Comparison of ENCODE assay signal across 9 cellular contexts in genomic region chr3:187919535-187919934, GRCh38.
DNase-seq lines count a peak whose midpoint lies in the region; ATAC-seq and TF ChIP-seq lines count a peak whose summit lies in the region.
"Had no signal": no experiment of that assay in that cellular context is flagged by ENCODE, and none has a peak within 500 bp of the region (broad histone marks: within the 10 kb centered on the region; RNA-seq: fewer than 3 reads in every experiment).

No MANE protein-coding gene starts in this region.

- ATAC-seq in GM18517 (IDR thresholded peaks at IDR 0.05; ENCODE audit: unreplicated experiment) = peak; percentile 39
- ATAC-seq in GM21619 (IDR thresholded peaks at IDR 0.05; ENCODE audit: unreplicated experiment) = peak; percentile 40
- ATAC-seq in HG03571 (IDR thresholded peaks at IDR 0.05; ENCODE audit: unreplicated experiment) = peak; percentile 28
- peak; percentile 32 for ATAC-seq in left lung

- H3K27ac Mint-ChIP-seq in Caco-2 (ENCODE audit: unreplicated experiment) = no peak overlapping the region

- peaks cover 0 to 5% of the 10 kb centered on the region in 2 donors for H3K9me3 ChIP-seq in left lung
- no peaks in the 10 kb centered on the region; the same call in 1 of the 2 replicates for H3K9me3 ChIP-seq in Caco-2

- CTCF ChIA-PET in Caco-2 (lab: Charles Lee) = no interaction called here

- no peak overlapping the region for H3K4me3 Mint-ChIP-seq in Caco-2 (ENCODE audit: unreplicated experiment)

- H3K4me3 ChIP-seq in left lung (no peak overlapping the region), Caco-2 (ENCODE audit: low read depth, low read length) (no peak overlapping the region)

- H3K9me3 Mint-ChIP-seq in Caco-2 (ENCODE audit: unreplicated experiment) = no peaks in the 10 kb centered on the region

- no peak for DNase-seq in left lung
- no peak for DNase-seq in Caco-2
- DNase-seq in anterior cingulate cortex (lab: John Stamatoyannopoulos, UW) = no peak
- no peak for DNase-seq in NCI-H526 treated with DMSO at 0.1 percent for 48 hours (lab: John Stamatoyannopoulos, UW)
- DNase-seq in pons (ENCODE audit: low spot score) = no peak
- DNase-seq: NCI-H510A had no signal

- POLR2A ChIA-PET in Caco-2 (lab: Charles Lee) = no interaction called here

- no peaks in the 10 kb centered on the region for H3K27me3 ChIP-seq in left lung
- H3K27me3 ChIP-seq in Caco-2 (replicated peaks; ENCODE audit: control insufficient read depth, insufficient read depth, low read length) = no peaks in the 10 kb centered on the region

- no TSS peak for BruUV-seq in Caco-2 (replicated peaks; lab: Mats Ljungman, UMichigan)

- H3K4me1 Mint-ChIP-seq in Caco-2 (ENCODE audit: low read depth, unreplicated experiment) = peaks cover 5% of the 10 kb centered on the region

- no peaks in the 10 kb centered on the region for H3K36me3 Mint-ChIP-seq in Caco-2 (ENCODE audit: insufficient read depth, unreplicated experiment)

- TF ChIP-seq CTCF in left lung (IDR thresholded peaks at IDR 0.05) (no peak), Caco-2 (IDR thresholded peaks at IDR 0.05; ENCODE audit: insufficient read depth in 1 of 2, low read depth in 1 of 2, low read length in 1 of 2, severe bottlenecking in 1 of 2, unreplicated experiment in 1 of 2) (no peak)

- intact Hi-C loops in left lung (cut with DNase I) = no loop called here
- intact Hi-C loops in Caco-2 (cut with micrococcal nuclease; ENCODE audit: unreplicated experiment) = no loop called here

- H3K27ac ChIP-seq in left lung = peak overlapping the region in 1 of 2 donors; percentile 74

- H3K4me1 ChIP-seq in left lung (peaks cover 0 to 47% of the 10 kb centered on the region in 2 donors), Caco-2 (peaks cover 4% of the 10 kb centered on the region; the same call in 1 of the 2 replicates)

- no peaks in the 10 kb centered on the region for H3K27me3 Mint-ChIP-seq in Caco-2 (ENCODE audit: insufficient read depth, unreplicated experiment)

- H3K36me3 ChIP-seq in left lung (no peaks in the 10 kb centered on the region), Caco-2 (ENCODE audit: control insufficient read depth, insufficient read depth, low read length) (no peaks in the 10 kb centered on the region)
